Comparison of ENCODE assay signal across 20 cellular contexts in the genomic region with DNA sequence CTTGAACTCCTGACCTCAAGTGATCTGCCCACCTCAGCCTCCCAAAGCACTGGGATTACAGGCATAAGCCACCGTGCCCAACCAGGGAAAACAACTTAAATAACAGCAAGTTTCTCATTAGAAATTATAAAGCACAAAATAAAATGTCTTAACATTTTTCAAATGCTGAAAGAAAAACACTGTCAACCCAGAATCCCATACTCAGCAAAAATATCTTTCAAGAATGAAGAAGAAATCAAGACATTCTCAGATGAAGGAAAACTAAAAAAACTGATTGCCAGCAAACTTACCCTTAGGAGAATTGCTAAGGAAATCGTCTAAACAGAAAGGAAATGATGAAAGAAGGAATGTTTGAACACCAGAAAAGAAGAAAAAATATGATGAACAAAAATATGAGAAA.
DNase-seq lines count a peak whose midpoint lies in the region; ATAC-seq, FAIRE-seq and TF ChIP-seq lines count a peak whose summit lies in the region.
"Had no signal": no experiment of that assay in that cellular context is flagged by ENCODE, and none has a peak within 500 bp of the region (broad histone marks: within the 10 kb centered on the region; RNA-seq: fewer than 3 reads in every experiment).

No MANE protein-coding gene starts in this region.

- H3K4me2 ChIP-seq in A549 (no peak overlapping the region), K562 (ENCODE audit: insufficient read depth, low read length) (no peak overlapping the region)
- H3K4me2 ChIP-seq: BLaER1 treated with 17β-estradiol and CSF1 and Interleukin-3, amounts not matched to agents 10 nM and 100 nM had no signal

- H3K9me3 ChIP-seq in A549: no peaks in the 10 kb centered on the region
- no peaks in the 10 kb centered on the region for H3K9me3 ChIP-seq in HEK293 (ENCODE audit: control insufficient read depth, insufficient read depth, low read depth, low read length)
- H3K9me3 ChIP-seq in K562 (replicated peaks; ENCODE audit: control insufficient read depth, insufficient read depth, low read depth, low read length): peaks cover 2% of the 10 kb centered on the region; the same call in 1 of the 2 replicates
- H3K9me3 ChIP-seq in suprapubic skin: no peaks in the 10 kb centered on the region
- H3K9me3 ChIP-seq: Caco-2 had no signal

- no peaks in the 10 kb centered on the region for H4K20me1 ChIP-seq in K562 (replicated peaks; ENCODE audit: control insufficient read depth, insufficient read depth, low read length)
- H4K20me1 ChIP-seq: BLaER1 treated with 17β-estradiol and CSF1 and Interleukin-3, amounts not matched to agents 10 nM and 100 nM had no signal

- H3K27ac ChIP-seq in A549 (no peak overlapping the region), HEK293 (ENCODE audit: extremely low read depth, low read depth, low read length) (no peak overlapping the region), K562 (ENCODE audit: extremely low read depth, low read depth, low read length) (no peak overlapping the region), suprapubic skin (no peak overlapping the region)
- H3K27ac ChIP-seq: BLaER1 treated with 17β-estradiol and CSF1 and Interleukin-3, amounts not matched to agents 10 nM and 100 nM; C4-2B had no signal

- H3K79me2 ChIP-seq in K562 (ENCODE audit: control insufficient read depth, insufficient read depth, low read length): no peaks in the 10 kb centered on the region

- H3K4me1 ChIP-seq in A549: no peaks in the 10 kb centered on the region
- H3K4me1 ChIP-seq in HEK293 (ENCODE audit: control insufficient read depth, insufficient read depth, low read length): no peaks in the 10 kb centered on the region
- no peaks in the 10 kb centered on the region for H3K4me1 ChIP-seq in K562 (replicated peaks in 1 of 2; ENCODE audit: control insufficient read depth in 2 of 2, insufficient read depth in 2 of 2, low read length in 2 of 2)
- H3K4me1 ChIP-seq in suprapubic skin: no peaks in the 10 kb centered on the region
- H3K4me1 ChIP-seq: Caco-2 had no signal

- TF ChIP-seq RAD21 in A549 (conservative IDR thresholded peaks at IDR 0.05 in 1 of 2, IDR thresholded peaks at IDR 0.05 in 1 of 2) (no peak), K562 (CRISPR knock-in tag; conservative IDR thresholded peaks at IDR 0.05 in 1 of 2, IDR thresholded peaks at IDR 0.05 in 1 of 2) (no peak)

- H3K4me3 ChIP-seq in A549 (no peak overlapping the region), HEK293 (ENCODE audit: low read depth, low read length) (no peak overlapping the region), K562 (no peak overlapping the region), suprapubic skin (no peak overlapping the region)
- H3K4me3 ChIP-seq: BLaER1 treated with 17β-estradiol and CSF1 and Interleukin-3, amounts not matched to agents 10 nM and 100 nM had no signal

- BruUV-seq in K562 (replicated peaks; lab: Mats Ljungman, UMichigan): no TSS peak

- H3K36me3 ChIP-seq in HEK293 (ENCODE audit: control insufficient read depth in 2 of 2, insufficient read depth in 1 of 2, low read length in 2 of 2) (no peaks in the 10 kb centered on the region), K562 (ENCODE audit: control insufficient read depth, insufficient read depth, low read length) (no peaks in the 10 kb centered on the region), suprapubic skin (no peaks in the 10 kb centered on the region)
- H3K36me3 ChIP-seq: BLaER1 treated with 17β-estradiol and CSF1 and Interleukin-3, amounts not matched to agents 10 nM and 100 nM had no signal

- TF ChIP-seq CTCF in A549 (IDR thresholded peaks at IDR 0.05): no peak
- TF ChIP-seq CTCF in HEK293 (tag by site-specific recombination; IDR thresholded peaks at IDR 0.05): no peak
- no peak for TF ChIP-seq CTCF in K562 (IDR thresholded peaks at IDR 0.05 in 2 of 3, conservative IDR thresholded peaks at IDR 0.05 in 1 of 3; ENCODE audit: insufficient read depth in 2 of 3, low read depth in 1 of 3, low read length in 3 of 3)
- no peak for TF ChIP-seq CTCF in suprapubic skin (IDR thresholded peaks at IDR 0.05)

- intact Hi-C loops in K562 (cut with micrococcal nuclease): no loop called here

- 53% methylated on average over 2 of the region's 2 CpGs for WGBS in A549 (ENCODE audit: missing lambda C conversion rate)
- WGBS in K562 (ENCODE audit: insufficient coverage, low coverage, missing lambda C conversion rate): 5% methylated on average over 2 of the region's 2 CpGs
- 80% methylated on average over 2 of the region's 2 CpGs for WGBS in suprapubic skin

- no peak overlapping the region for H2AFZ ChIP-seq in K562 (ENCODE audit: low read depth, low read length)

- in situ Hi-C loops in K562 (cut with MboI): no loop called here

- no peak for TF ChIP-seq EP300 in A549 (IDR thresholded peaks at IDR 0.05)
- TF ChIP-seq EP300 in K562 (IDR thresholded peaks at IDR 0.05; ENCODE audit: low read length): no peak
- TF ChIP-seq EP300 in suprapubic skin (IDR thresholded peaks at IDR 0.05): no peak

- H3K9ac ChIP-seq in K562 (ENCODE audit: insufficient read depth in 1 of 2, low read depth in 2 of 2, low read length in 2 of 2): no peak overlapping the region
- H3K9ac ChIP-seq: BLaER1 treated with 17β-estradiol and CSF1 and Interleukin-3, amounts not matched to agents 10 nM and 100 nM had no signal

- CTCF ChIA-PET in A549 (lab: Yijun Ruan, JAX) (no interaction called here), HEK293 (lab: Yijun Ruan, JAX) (no interaction called here), K562 (lab: Yijun Ruan, JAX; ENCODE audit: low intra/inter-chr PET ratio) (no interaction called here)

- FAIRE-seq in A549 (lab: Jason Lieb, UNC) (no peak), K562 (lab: Jason Lieb, UNC) (no peak)
- FAIRE-seq: A204.1, D721Med, G401.6, GM12891, GM19239 had no signal

- H3K9me1 ChIP-seq in K562 (ENCODE audit: control insufficient read depth, insufficient read depth, low read length): no peaks in the 10 kb centered on the region

- TF ChIP-seq POLR2A in A549 (IDR thresholded peaks at IDR 0.05; ENCODE audit: low read length) (no peak), K562 (conservative IDR thresholded peaks at IDR 0.05) (no peak), suprapubic skin (IDR thresholded peaks at IDR 0.05) (no peak)

- no peaks in the 10 kb centered on the region for H3K27me3 ChIP-seq in K562 (ENCODE audit: control insufficient read depth in 2 of 2, insufficient read depth in 2 of 2, low read length in 2 of 2)
- H3K27me3 ChIP-seq in suprapubic skin: no peaks in the 10 kb centered on the region
- H3K27me3 ChIP-seq: BLaER1 treated with 17β-estradiol and CSF1 and Interleukin-3, amounts not matched to agents 10 nM and 100 nM had no signal

- POLR2A ChIA-PET in A549 (lab: Yijun Ruan, JAX): no interaction called here
- POLR2A ChIA-PET in HEK293 (lab: Yijun Ruan, JAX): no interaction called here
- POLR2A ChIA-PET in K562 (lab: Yijun Ruan, JAX): no interaction called here

- no peak for DNase-seq in A549 (ENCODE audit: low read depth in 1 of 2, low spot score in 1 of 2)
- no peak for DNase-seq in K562 (ENCODE audit: extremely low read depth in 1 of 4, low spot score in 3 of 4)
- no peak for DNase-seq in suprapubic skin (ENCODE audit: low spot score in 2 of 2)
- DNase-seq: 8988T; AML-193; Caco-2; Calu3; CD4-positive, alpha-beta T cell; CD8-positive, alpha-beta T cell; DMS79 treated with DMSO at 0.1 percent for 48 hours; GF-D8 had no signal

- ATAC-seq in A549: no peak
- ATAC-seq in K562: no peak
- no peak for ATAC-seq in HG02852 (IDR thresholded peaks at IDR 0.05; ENCODE audit: unreplicated experiment)
- ATAC-seq: CD8-positive, alpha-beta T cell had no signal

TF ChIP-seq in A549, 52 proteins besides CTCF, POLR2A, EP300 and RAD21:
- TF ChIP-seq HOXB5 (CRISPR knock-in tag; IDR thresholded peaks at IDR 0.05) (no peak), POLR2AphosphoS2 (conservative IDR thresholded peaks at IDR 0.05; ENCODE audit: low read length) (no peak), MAZ (IDR thresholded peaks at IDR 0.05; ENCODE audit: borderline replicate concordance, low read depth, low read length) (no peak), KDM1A (IDR thresholded peaks at IDR 0.05; ENCODE audit: low read depth) (no peak), MAFK (IDR thresholded peaks at IDR 0.05; ENCODE audit: partially characterized antibody) (peak; percentile 75), RNF2 (IDR thresholded peaks at IDR 0.05; ENCODE audit: borderline replicate concordance, low read depth) (no peak), SMC3 (IDR thresholded peaks at IDR 0.05) (no peak)

TF ChIP-seq in HEK293, 187 proteins besides CTCF, POLR2A, EP300 and RAD21:
- TF ChIP-seq SETDB1 (IDR thresholded peaks at IDR 0.05; ENCODE audit: insufficient read length, low read length): peak; percentile 50
- TF ChIP-seq, protein P1, sequence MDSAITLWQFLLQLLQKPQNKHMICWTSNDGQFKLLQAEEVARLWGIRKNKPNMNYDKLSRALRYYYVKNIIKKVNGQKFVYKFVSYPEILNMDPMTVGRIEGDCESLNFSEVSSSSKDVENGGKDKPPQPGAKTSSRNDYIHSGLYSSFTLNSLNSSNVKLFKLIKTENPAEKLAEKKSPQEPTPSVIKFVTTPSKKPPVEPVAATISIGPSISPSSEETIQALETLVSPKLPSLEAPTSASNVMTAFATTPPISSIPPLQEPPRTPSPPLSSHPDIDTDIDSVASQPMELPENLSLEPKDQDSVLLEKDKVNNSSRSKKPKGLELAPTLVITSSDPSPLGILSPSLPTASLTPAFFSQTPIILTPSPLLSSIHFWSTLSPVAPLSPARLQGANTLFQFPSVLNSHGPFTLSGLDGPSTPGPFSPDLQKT (IDR thresholded peaks at IDR 0.05; ENCODE audit: borderline replicate concordance, low read depth, low read length): no peak
TF ChIP-seq in HEK293: peak in this region for 1.

TF ChIP-seq in K562, 482 proteins besides CTCF, POLR2A, EP300 and RAD21 (continues in another document):
- TF ChIP-seq CEBPG (CRISPR knock-in tag; IDR thresholded peaks at IDR 0.05) (no peak), CEBPG (tag; conservative IDR thresholded peaks at IDR 0.05 in 1 of 2, IDR thresholded peaks at IDR 0.05 in 1 of 2) (no peak), NR1H2 (CRISPR knock-in tag; IDR thresholded peaks at IDR 0.05) (no peak), ZKSCAN1 (IDR thresholded peaks at IDR 0.05; ENCODE audit: low read depth, low read length) (no peak), MAFK (IDR thresholded peaks at IDR 0.05; ENCODE audit: low read length) (peak; percentile 5; the same call in 1 of the 2 replicates), MAFG (tag; conservative IDR thresholded peaks at IDR 0.05) (peak; percentile 54; the same call in 1 of the 2 replicates), DNMT1 (IDR thresholded peaks at IDR 0.05) (no peak), NEUROD1 (IDR thresholded peaks at IDR 0.05; ENCODE audit: borderline replicate concordance, low read depth, low read length, partially characterized antibody) (no peak), ZFX (CRISPR knock-in tag; IDR thresholded peaks at IDR 0.05) (no peak), NELFE (IDR thresholded peaks at IDR 0.05; ENCODE audit: insufficient read depth, insufficient read length) (no peak)
